In the genomic region with DNA sequence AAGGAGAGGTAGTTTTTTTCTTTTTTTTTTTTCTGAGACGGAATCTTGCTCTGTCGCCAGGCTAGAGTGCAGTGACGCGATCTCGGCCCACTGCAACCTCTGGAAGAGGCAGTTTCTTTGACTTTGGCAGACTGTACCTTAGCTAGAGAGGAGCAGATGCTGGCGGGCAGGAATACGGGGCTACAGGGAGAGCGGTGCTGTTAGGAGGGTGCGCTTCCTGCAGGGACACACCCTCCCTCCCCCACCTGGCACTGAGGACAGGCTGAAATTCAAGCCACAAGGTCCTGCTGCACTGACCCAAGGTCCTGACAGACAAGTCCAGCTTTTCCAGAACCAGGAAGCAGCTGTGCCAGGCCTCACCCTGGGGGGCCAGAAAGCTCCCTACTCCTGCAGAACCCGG, we compare ENCODE assay signal across 19 cellular contexts.
"Had no signal": no experiment of that assay in that cellular context is flagged by ENCODE, and none has a peak within 500 bp of the region (broad histone marks: within the 10 kb centered on the region; RNA-seq: fewer than 3 reads in every experiment).

No MANE protein-coding gene starts in this region.

- ATAC-seq: activated naive CD8-positive, alpha-beta T cell treated with anti-CD3 and anti-CD28 coated beads, Interleukin-2, amount 50 U/mL, for 24 hours; gastrocnemius medialis; heart left ventricle; left lobe of liver; stimulated activated naive B cell treated with anti-CD40 and anti-IgM and Interleukin-4, amounts not matched to agents 10 μg/mL and 1 μg/mL and 100 μg/mL, for 72 hours had no signal

- H3K27me3 Mint-ChIP-seq: activated CD4-positive, alpha-beta memory T cell treated with anti-CD3 and anti-CD28 coated beads, Interleukin-2, amount 10 ng/mL, durations not matched to agents 7 days and 5 days; activated naive CD4-positive, alpha-beta T cell treated with anti-CD3 and anti-CD28 coated beads, Interleukin-2, amount 10 ng/mL, durations not matched to agents 7 days and 5 days; activated naive CD8-positive, alpha-beta T cell treated with anti-CD3 and anti-CD28 coated beads, Interleukin-2, amount 50 U/mL, for 24 hours; stimulated activated naive B cell treated with anti-CD40 and anti-IgM and Interleukin-4, amounts not matched to agents 10 μg/mL and 1 μg/mL and 100 μg/mL, for 72 hours had no signal

- H3K4me1 ChIP-seq: heart left ventricle, parathyroid adenoma, sigmoid colon had no signal

- H3K9me3 ChIP-seq: gastrocnemius medialis, heart left ventricle, sigmoid colon, thoracic aorta, upper lobe of left lung had no signal

- H3K4me1 Mint-ChIP-seq: activated CD4-positive, alpha-beta memory T cell treated with anti-CD3 and anti-CD28 coated beads, Interleukin-2, amount 10 ng/mL, durations not matched to agents 7 days and 5 days; activated naive CD4-positive, alpha-beta T cell treated with anti-CD3 and anti-CD28 coated beads, Interleukin-2, amount 10 ng/mL, durations not matched to agents 7 days and 5 days; activated naive CD8-positive, alpha-beta T cell treated with anti-CD3 and anti-CD28 coated beads, Interleukin-2, amount 50 U/mL, for 24 hours; mesothelial cell of epicardium had no signal

- H3K9me3 Mint-ChIP-seq: activated naive CD8-positive, alpha-beta T cell treated with anti-CD3 and anti-CD28 coated beads, Interleukin-2, amount 50 U/mL, for 24 hours; mesothelial cell of epicardium; stimulated activated naive B cell treated with anti-CD40 and anti-IgM and Interleukin-4, amounts not matched to agents 10 μg/mL and 1 μg/mL and 100 μg/mL, for 72 hours had no signal

- H3K27me3 ChIP-seq: brain microvascular endothelial cell, gastrocnemius medialis, heart left ventricle, sigmoid colon, upper lobe of left lung had no signal

- H3K4me3 Mint-ChIP-seq: activated CD4-positive, alpha-beta memory T cell treated with anti-CD3 and anti-CD28 coated beads, Interleukin-2, amount 10 ng/mL, durations not matched to agents 7 days and 5 days; activated naive CD4-positive, alpha-beta T cell treated with anti-CD3 and anti-CD28 coated beads, Interleukin-2, amount 10 ng/mL, durations not matched to agents 7 days and 5 days; activated naive CD8-positive, alpha-beta T cell treated with anti-CD3 and anti-CD28 coated beads, Interleukin-2, amount 50 U/mL, for 24 hours; mesothelial cell of epicardium; stimulated activated naive B cell treated with anti-CD40 and anti-IgM and Interleukin-4, amounts not matched to agents 10 μg/mL and 1 μg/mL and 100 μg/mL, for 72 hours had no signal

- H3K4me3 ChIP-seq: gastrocnemius medialis, heart left ventricle, lung, sigmoid colon, thoracic aorta, upper lobe of left lung had no signal

- DNase-seq: activated CD4-positive, alpha-beta memory T cell treated with anti-CD3 and anti-CD28 coated beads, Interleukin-2, amount 10 ng/mL, durations not matched to agents 7 days and 5 days; activated CD4-positive, alpha-beta T cell treated with anti-CD3 and anti-CD28 coated beads for 4 hours; activated naive CD4-positive, alpha-beta T cell treated with anti-CD3 and anti-CD28 coated beads, Interleukin-2, amount 10 ng/mL, durations not matched to agents 7 days and 5 days; activated naive CD8-positive, alpha-beta T cell treated with anti-CD3 and anti-CD28 coated beads, Interleukin-2, amount 50 U/mL, for 24 hours; activated T-cell treated with anti-CD3 and anti-CD28 coated beads, Interleukin-2, amount 50 U/mL, for 1 hour; anterior cingulate cortex; brain microvascular endothelial cell; central memory CD4-positive, alpha-beta T cell; gastrocnemius medialis; heart left ventricle; kidney; sigmoid colon; stimulated activated naive B cell treated with anti-CD40 and anti-IgM and Interleukin-4, amounts not matched to agents 10 μg/mL and 1 μg/mL and 100 μg/mL, for 72 hours had no signal

- H3K27ac Mint-ChIP-seq: activated CD4-positive, alpha-beta memory T cell treated with anti-CD3 and anti-CD28 coated beads, Interleukin-2, amount 10 ng/mL, durations not matched to agents 7 days and 5 days; activated naive CD4-positive, alpha-beta T cell treated with anti-CD3 and anti-CD28 coated beads, Interleukin-2, amount 10 ng/mL, durations not matched to agents 7 days and 5 days; activated naive CD8-positive, alpha-beta T cell treated with anti-CD3 and anti-CD28 coated beads, Interleukin-2, amount 50 U/mL, for 24 hours; mesothelial cell of epicardium; stimulated activated naive B cell treated with anti-CD40 and anti-IgM and Interleukin-4, amounts not matched to agents 10 μg/mL and 1 μg/mL and 100 μg/mL, for 72 hours had no signal

- H3K27ac ChIP-seq: brain microvascular endothelial cell, gastrocnemius medialis, heart left ventricle, parathyroid adenoma, sigmoid colon, thoracic aorta, upper lobe of left lung had no signal
